Comparison of ENCODE assay signal across 2 cellular contexts in the genomic region with DNA sequence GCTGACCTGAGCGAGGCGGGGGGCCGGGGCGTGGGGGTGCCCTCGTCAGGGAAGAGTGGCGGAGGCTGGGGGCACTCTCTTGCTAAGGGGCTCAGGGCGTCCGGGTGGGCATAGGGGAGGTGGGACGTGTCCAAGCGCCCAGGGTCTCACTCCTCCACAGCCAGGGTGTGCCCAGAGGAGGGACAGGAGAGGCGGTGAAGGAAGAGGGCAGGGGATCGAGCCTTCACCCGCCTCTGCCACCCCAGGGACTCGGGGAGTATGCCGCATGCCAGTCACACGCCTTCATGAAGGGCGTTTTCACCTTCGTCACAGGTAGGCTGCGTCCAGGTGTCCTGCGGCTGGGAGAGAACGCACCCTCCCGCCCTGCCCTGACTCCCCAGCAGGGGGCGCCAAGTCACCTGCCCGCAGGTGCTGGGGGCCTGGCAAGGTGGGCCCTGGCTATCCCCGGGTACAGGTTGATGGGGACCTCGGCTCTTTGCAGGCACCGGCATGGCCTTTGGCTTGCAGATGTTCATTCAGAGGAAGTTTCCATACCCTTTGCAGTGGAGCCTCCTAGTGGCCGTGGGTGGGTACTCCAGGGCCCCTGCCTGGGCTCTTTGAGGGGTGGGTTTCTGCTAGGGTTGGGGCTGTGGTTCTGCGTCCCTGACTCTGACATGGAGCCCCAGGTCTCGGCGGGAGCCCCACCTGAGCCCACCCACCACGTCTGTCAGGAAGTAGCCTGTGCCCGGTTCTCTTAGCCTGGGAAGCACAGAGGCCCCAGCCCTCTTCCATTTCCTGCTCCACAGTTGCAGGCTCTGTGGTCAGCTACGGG.
TF ChIP-seq lines count a peak whose summit lies in the region.

No MANE protein-coding gene starts in this region.

TF ChIP-seq in HCT116, 20 proteins besides CTCF, POLR2A, EP300 and RAD21:
- no peak for TF ChIP-seq TCF7L2 (IDR thresholded peaks at IDR 0.05; ENCODE audit: borderline replicate concordance, extremely low read depth, insufficient read depth, insufficient read length)
- peak; percentile 9 for TF ChIP-seq YY1 (IDR thresholded peaks at IDR 0.05; ENCODE audit: extremely low read depth, insufficient replicate concordance, low read depth, low read length)

TF ChIP-seq in endothelial cell of umbilical vein, 7 proteins besides CTCF, POLR2A, EP300 and RAD21:
- TF ChIP-seq EZH2 (IDR thresholded peaks at IDR 0.05; ENCODE audit: borderline replicate concordance, low read depth, low read length, severe bottlenecking): no peak
- TF ChIP-seq MYC (IDR thresholded peaks at IDR 0.05; ENCODE audit: low read depth, low read length): no peak
- no peak for TF ChIP-seq FOS (IDR thresholded peaks at IDR 0.05; ENCODE audit: borderline replicate concordance, insufficient read depth, low read length)
- no peak for TF ChIP-seq GATA2 (IDR thresholded peaks at IDR 0.05; ENCODE audit: insufficient read depth, insufficient read length, low read depth, low read length)
